18 cellular contexts compared by ENCODE assay signal in genomic region chr3:115833074-115833473, GRCh38.
DNase-seq lines count a peak whose midpoint lies in the region; ATAC-seq and TF ChIP-seq lines count a peak whose summit lies in the region.
"Had no signal": no experiment of that assay in that cellular context is flagged by ENCODE, and none has a peak within 500 bp of the region (broad histone marks: within the 10 kb centered on the region; RNA-seq: fewer than 3 reads in every experiment).

No MANE protein-coding gene starts in this region.

- peaks cover 12% of the 10 kb centered on the region for H3K36me3 ChIP-seq in SK-N-MC (ENCODE audit: insufficient read depth, low read length)
- H3K36me3 ChIP-seq: BLaER1, SJCRH30 had no signal

- H3K4me3 ChIP-seq in SK-N-MC, result peak overlapping the region; percentile 49
- H3K4me3 ChIP-seq: BLaER1, PC-9, SJCRH30 had no signal

- DNase-seq in EH (ENCODE audit: low read depth) (peak; percentile 59), SK-N-MC (ENCODE audit: low read depth, low spot score) (no peak), dedifferentiated amniotic fluid mesenchymal stem cell (ENCODE audit: extremely low spot score) (peak; percentile 38), myocyte (ENCODE audit: low read depth) (peak; percentile 21), T1000 (lab: John Stamatoyannopoulos, UW) (no peak), GM10266 (ENCODE audit: extremely low spot score) (no peak)
- DNase-seq: ACHN; CD8-positive, alpha-beta memory T cell; MM.1S; NCI-H1092 treated with DMSO at 0.1 percent for 48 hours; NCI-H2081 treated with DMSO at 0.1 percent for 48 hours; NCI-H510A; PC-9; SJCRH30 had no signal

- peak overlapping the region; percentile 24 for H3K9ac ChIP-seq in SK-N-MC (ENCODE audit: insufficient read length)
- H3K9ac ChIP-seq: BLaER1 had no signal

- ATAC-seq in GM18861 (IDR thresholded peaks at IDR 0.05; ENCODE audit: unreplicated experiment) (no peak), HG03342 (IDR thresholded peaks at IDR 0.05; ENCODE audit: unreplicated experiment) (no peak)
- ATAC-seq: HepG2 had no signal

- no peak for TF ChIP-seq CTCF in GM10266 (IDR thresholded peaks at IDR 0.05; ENCODE audit: control insufficient read depth, insufficient read depth, low read depth, missing control alignments)

- H3K27ac ChIP-seq in SK-N-MC, result peak overlapping the region; percentile 93
- H3K27ac ChIP-seq: BLaER1, PC-9, SJCRH30 had no signal

- no peaks in the 10 kb centered on the region for H3K9me3 ChIP-seq in SK-N-MC (ENCODE audit: low read depth, low read length)
- H3K9me3 ChIP-seq: BLaER1, SJCRH30 had no signal

Comparison
In these comparisons a context has a peak if more than half of its experiments do, and no peak if none do; other contexts are left out.
1. DNase-seq: peak in EH (single experiment), dedifferentiated amniotic fluid mesenchymal stem cell (single experiment) and myocyte (single experiment); none in SK-N-MC (single experiment), T1000 (single experiment) and GM10266 (single experiment).